1 cellular context compared by ENCODE assay signal in genomic region chrX:72169008-72169728, GRCh38.
TF ChIP-seq lines count a peak whose summit lies in the region.

No MANE protein-coding gene starts in this region.

TF ChIP-seq in HepG2, 621 proteins besides CTCF, POLR2A, EP300 and RAD21:
- TF ChIP-seq PHF20 (CRISPR knock-in tag; IDR thresholded peaks at IDR 0.05) (no peak), NFYB (CRISPR knock-in tag; IDR thresholded peaks at IDR 0.05) (0 out of 2 replicates have a peak, but pooled peaks have one; percentile 16)
